Comparison of ENCODE assay signal across 16 cellular contexts in genomic region chr6:168417660-168418059, GRCh38. TPM values are rescaled to one million over a fixed set of nuclear protein-coding genes. Genes with fewer than 3 reads are reported as not detected.
"Had no signal": no experiment of that assay in that cellular context is flagged by ENCODE, and none has a peak within 500 bp of the region (broad histone marks: within the 10 kb centered on the region; RNA-seq: fewer than 3 reads in every experiment).

No MANE protein-coding gene starts in this region.

- H3K4me3 ChIP-seq: colonic mucosa, mucosa of descending colon, SJSA1, smooth muscle cell, upper lobe of left lung had no signal

- H3K4me1 Mint-ChIP-seq: activated CD4-positive, alpha-beta memory T cell treated with anti-CD3 and anti-CD28 coated beads, Interleukin-2, amount 10 ng/mL, durations not matched to agents 7 days and 5 days; activated CD4-positive, alpha-beta T cell treated with anti-CD3 and anti-CD28 coated beads for 36 hours; naive thymus-derived CD8-positive, alpha-beta T cell had no signal

- H3K27me3 ChIP-seq: colonic mucosa, SJSA1, upper lobe of left lung had no signal

- ATAC-seq: activated CD4-positive, alpha-beta T cell treated with anti-CD3 and anti-CD28 coated beads for 36 hours; naive thymus-derived CD8-positive, alpha-beta T cell had no signal

- H3K36me3 Mint-ChIP-seq: naive thymus-derived CD8-positive, alpha-beta T cell had no signal

- H3K27me3 Mint-ChIP-seq: activated CD4-positive, alpha-beta T cell treated with anti-CD3 and anti-CD28 coated beads for 36 hours had no signal

- H3K27ac ChIP-seq: colonic mucosa, SJSA1, upper lobe of left lung, WERI-Rb-1 had no signal

- DNase-seq: activated CD4-positive, alpha-beta memory T cell treated with anti-CD3 and anti-CD28 coated beads, Interleukin-2, amount 10 ng/mL, durations not matched to agents 7 days and 5 days; activated CD4-positive, alpha-beta T cell treated with anti-CD3 and anti-CD28 coated beads for 36 hours; activated gamma-delta T cell treated with Interleukin-2 at 50 U/mL for 16 hours; activated T-cell treated with anti-CD3 and anti-CD28 coated beads, Interleukin-2, amount 50 U/mL, for 48 hours; caudate nucleus; effector CD8-positive, alpha-beta T cell; left colon; mucosa of descending colon; naive thymus-derived CD8-positive, alpha-beta T cell; T-helper 9 cell had no signal

- H3K4me3 Mint-ChIP-seq: activated CD4-positive, alpha-beta memory T cell treated with anti-CD3 and anti-CD28 coated beads, Interleukin-2, amount 10 ng/mL, durations not matched to agents 7 days and 5 days; activated CD4-positive, alpha-beta T cell treated with anti-CD3 and anti-CD28 coated beads for 36 hours; naive thymus-derived CD8-positive, alpha-beta T cell had no signal

- H3K4me2 ChIP-seq: smooth muscle cell had no signal

- H3K27ac Mint-ChIP-seq: activated CD4-positive, alpha-beta memory T cell treated with anti-CD3 and anti-CD28 coated beads, Interleukin-2, amount 10 ng/mL, durations not matched to agents 7 days and 5 days; activated CD4-positive, alpha-beta T cell treated with anti-CD3 and anti-CD28 coated beads for 36 hours had no signal

- H3K4me1 ChIP-seq: colonic mucosa, SJSA1 had no signal

- H3K36me3 ChIP-seq: colonic mucosa, SJSA1, upper lobe of left lung, WERI-Rb-1 had no signal

- H3K9me3 Mint-ChIP-seq: activated CD4-positive, alpha-beta memory T cell treated with anti-CD3 and anti-CD28 coated beads, Interleukin-2, amount 10 ng/mL, durations not matched to agents 7 days and 5 days; naive thymus-derived CD8-positive, alpha-beta T cell had no signal

RNA-seq across cellular contexts. Expression of gene SMOC2, which starts 23.3 kb away (rescaled TPM):
- total RNA-seq: activated CD4-positive, alpha-beta memory T cell treated with anti-CD3 and anti-CD28 coated beads, Interleukin-2, amount 10 ng/mL, durations not matched to agents 7 days and 5 days; activated CD4-positive, alpha-beta T cell treated with anti-CD3 and anti-CD28 coated beads for 36 hours; glomerular endothelial cell; naive thymus-derived CD8-positive, alpha-beta T cell; SJSA1 had no signal
- polyA plus RNA-seq: naive thymus-derived CD8-positive, alpha-beta T cell had no signal
